Comparison of ENCODE assay signal across 1 cellular context in genomic region chr2:234502285-234502918, GRCh38.
TF ChIP-seq lines count a peak whose summit lies in the region.

No MANE protein-coding gene starts in this region.

TF ChIP-seq in HEK293, 187 proteins besides CTCF, POLR2A, EP300 and RAD21 (continued from another document):
- TF ChIP-seq ZNF114 (tag by site-specific recombination; IDR thresholded peaks at IDR 0.05) (no peak), ZEB2 (tag by site-specific recombination; IDR thresholded peaks at IDR 0.05) (peak; percentile 47), PRDM1 (tag by site-specific recombination; IDR thresholded peaks at IDR 0.05) (peak; percentile 72; the same call in 1 of the 2 replicates), ZNF366 (tag by site-specific recombination; conservative IDR thresholded peaks at IDR 0.05) (peak; percentile 62), ZNF391 (tag by site-specific recombination; IDR thresholded peaks at IDR 0.05; ENCODE audit: borderline replicate concordance, low read depth) (0 out of 2 replicates have a peak, but pooled peaks have one; percentile 27), REST (tag by site-specific recombination; IDR thresholded peaks at IDR 0.05) (no peak), SP7 (tag by site-specific recombination; IDR thresholded peaks at IDR 0.05) (peak; percentile 75), SCRT1 (tag by site-specific recombination; IDR thresholded peaks at IDR 0.05; ENCODE audit: borderline replicate concordance) (no peak), ZNF174 (tag by site-specific recombination; IDR thresholded peaks at IDR 0.05) (no peak), SCRT2 (tag by site-specific recombination; IDR thresholded peaks at IDR 0.05) (peak; percentile 77), ZNF530 (tag by site-specific recombination; IDR thresholded peaks at IDR 0.05; ENCODE audit: low read depth) (no peak), IKZF3 (tag by site-specific recombination; IDR thresholded peaks at IDR 0.05) (0 out of 2 replicates have a peak, but pooled peaks have one; percentile 13), PBX3 (CRISPR knock-in tag; IDR thresholded peaks at IDR 0.05) (no peak), ZNF10 (tag by site-specific recombination; IDR thresholded peaks at IDR 0.05) (no peak), ZNF138 (tag by site-specific recombination; IDR thresholded peaks at IDR 0.05; ENCODE audit: borderline replicate concordance) (no peak), ZNF791 (tag by site-specific recombination; IDR thresholded peaks at IDR 0.05) (no peak), SP2 (tag by site-specific recombination; IDR thresholded peaks at IDR 0.05) (0 out of 2 replicates have a peak, but pooled peaks have one; percentile 20), GFI1B (tag by site-specific recombination; IDR thresholded peaks at IDR 0.05) (peak; percentile 73; the same call in 1 of the 2 replicates)
